In the genomic region with DNA sequence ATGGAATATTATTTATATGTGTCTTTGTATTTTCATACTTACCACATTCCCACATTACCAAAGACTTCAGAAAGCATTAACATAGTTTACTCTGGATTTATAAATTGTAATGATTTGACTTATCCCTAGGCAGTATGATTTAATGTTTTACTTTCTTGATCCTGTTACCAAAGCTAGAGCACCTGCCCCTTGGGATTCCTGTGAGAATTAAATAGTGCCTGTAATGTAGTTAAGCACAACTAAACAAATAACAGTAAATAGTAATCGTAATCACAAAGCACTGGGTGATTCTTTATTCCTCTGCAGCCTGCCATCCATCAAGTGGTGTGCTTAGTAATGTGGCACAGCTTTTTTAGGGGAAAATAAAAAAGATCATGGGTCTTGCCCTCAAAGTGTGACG, we compare ENCODE assay signal across 25 cellular contexts.
"Had no signal": no experiment of that assay in that cellular context is flagged by ENCODE, and none has a peak within 500 bp of the region (broad histone marks: within the 10 kb centered on the region; RNA-seq: fewer than 3 reads in every experiment).

No MANE protein-coding gene starts in this region.

- H3K36me3 ChIP-seq: vagina had no signal

- DNase-seq: activated CD4-positive, alpha-beta T cell treated with anti-CD3 and anti-CD28 coated beads, Interleukin-2, amount 50 U/mL, for 1 hour; activated CD4-positive, CD25-positive, alpha-beta regulatory T cell treated with anti-CD3 and anti-CD28 coated beads, Interleukin-2, amount 50 U/mL, for 72 hours; activated CD8-positive, alpha-beta T cell treated with anti-CD3 and anti-CD28 coated beads for 36 hours; activated gamma-delta T cell treated with Interleukin-2 at 50 U/mL for 16 hours; activated naive CD4-positive, alpha-beta T cell treated with anti-CD3 and anti-CD28 coated beads, Interleukin-2, amount 50 U/mL, for 16 hours; activated T-cell treated with anti-CD3 and anti-CD28 coated beads, Interleukin-2, amount 50 U/mL, for 4 hours; amniotic stem cell; caudate nucleus; endodermal cell; foreskin fibroblast; head of caudate nucleus; hippocampal formation; left colon; mammary epithelial cell; retina; sigmoid colon; small intestine; stimulated activated CD4-positive, alpha-beta T cell treated with anti-CD3 and anti-CD28 coated beads, Interleukin-1b, Interleukin-23, amount 100 ng/mL, for 48 hours; stimulated activated naive B cell treated with anti-CD40 and anti-IgM and Interleukin-4, amounts not matched to agents 10 μg/mL and 1 μg/mL and 100 μg/mL, for 72 hours; stomach; thyroid gland; upper lobe of left lung had no signal

- H3K4me3 ChIP-seq: sigmoid colon, stomach, thyroid gland, upper lobe of left lung, vagina had no signal

- H3K27me3 ChIP-seq: sigmoid colon, stomach, thyroid gland, upper lobe of left lung, vagina had no signal

- H3K4me1 ChIP-seq: vagina had no signal

- H3K9me3 ChIP-seq: sigmoid colon, stomach, thyroid gland, upper lobe of left lung, vagina had no signal

- ATAC-seq: activated CD8-positive, alpha-beta T cell treated with anti-CD3 and anti-CD28 coated beads for 36 hours; activated T-cell treated with anti-CD3 and anti-CD28 coated beads, Interleukin-2, amount 50 U/mL, for 4 hours; activated T-helper 17 cell treated with anti-CD3 and anti-CD28 coated beads, Interleukin-2, amount 50 U/mL, for 72 hours; esophagus mucosa; left colon; stimulated activated naive B cell treated with anti-CD40 and anti-IgM and Interleukin-4, amounts not matched to agents 10 μg/mL and 1 μg/mL and 100 μg/mL, for 72 hours had no signal

- H3K27ac ChIP-seq: sigmoid colon, stomach, thyroid gland, upper lobe of left lung, vagina had no signal
